Comparison of ENCODE assay signal across 14 cellular contexts in genomic region chr14:67762051-67762450, GRCh38. TPM values are rescaled to one million over a fixed set of nuclear protein-coding genes. Genes with fewer than 3 reads are reported as not detected.
DNase-seq lines count a peak whose midpoint lies in the region; TF ChIP-seq lines count a peak whose summit lies in the region.
"Had no signal": no experiment of that assay in that cellular context is flagged by ENCODE, and none has a peak within 500 bp of the region (broad histone marks: within the 10 kb centered on the region; RNA-seq: fewer than 3 reads in every experiment).

No MANE protein-coding gene starts in this region.

- peak; percentile 11 for DNase-seq in Daoy (ENCODE audit: low read depth)
- peak; percentile 5 for DNase-seq in M059J (ENCODE audit: low read depth)
- DNase-seq in foreskin melanocyte, result peak; percentile 71
- DNase-seq in Ammon's horn (ENCODE audit: low spot score), result no peak
- DNase-seq in spleen, result no peak
- DNase-seq in NCI-H2196 (lab: John Stamatoyannopoulos, UW; ENCODE audit: unreplicated experiment), result no peak
- DNase-seq in cerebellar cortex (ENCODE audit: low spot score), result no peak
- DNase-seq: BE2C; Calu3; CD4-positive, alpha-beta memory T cell; DMS 273 treated with DMSO at 0.1 percent for 48 hours; GOT3 had no signal

- intact Hi-C loops in spleen (cut with DNase I; ENCODE audit: low total_unique reads), result no loop called here

- peaks cover 0 to 26% (median 7%) of the 10 kb centered on the region in 6 donors for H3K4me1 ChIP-seq in spleen
- H3K4me1 ChIP-seq: BE2C, HAP-1 had no signal

- H3K9me3 ChIP-seq in spleen, result no peaks in the 10 kb centered on the region
- H3K9me3 ChIP-seq: BE2C, HAP-1 had no signal

- H3K4me3 ChIP-seq in spleen, result no peak overlapping the region
- H3K4me3 ChIP-seq: HAP-1 had no signal

- H3K27me3 ChIP-seq in spleen (replicated peaks in 1 of 7), result no peaks in the 10 kb centered on the region
- H3K27me3 ChIP-seq: BE2C had no signal

- WGBS in spleen, 5 donors, result 75 to 83% (median 78%) methylated on average over 5 of the region's 5 CpGs

- no peak overlapping the region for H3K27ac ChIP-seq in spleen
- H3K27ac ChIP-seq: C4-2B had no signal

- no peak for TF ChIP-seq POLR2A in spleen (IDR thresholded peaks at IDR 0.05)

- H3K36me3 ChIP-seq in spleen, result peaks cover 0 to 100% (median 76%) of the 10 kb centered on the region in 6 donors

- no peak for TF ChIP-seq CTCF in spleen (IDR thresholded peaks at IDR 0.05 in 8 of 11, conservative IDR thresholded peaks at IDR 0.05 in 3 of 11)

RNA-seq across cellular contexts. Expression of gene ZFYVE26, which starts 54.3 kb away (rescaled TPM):
- total RNA-seq in Daoy (2014; rRNA removed; shearing (Covaris generic)), result 9.0 and 13.9 TPM in 2 replicates
- total RNA-seq in M059J (2014; rRNA removed; shearing (Covaris generic)), result 14.2 and 17.8 TPM in 2 replicates
- total RNA-seq in spleen, result 10 to 100 TPM; 33.0 to 43.5 (median 39.9) TPM
- polyA plus RNA-seq in spleen, result 1 to 10 TPM; 3.6 to 8.0 (median 4.5) TPM

RNA-seq across cellular contexts. Expression of gene RAD51B, which starts 57.5 kb away (rescaled TPM):
- total RNA-seq in Daoy (2014; rRNA removed; shearing (Covaris generic)), result 6.7 and 15.8 TPM in 2 replicates
- total RNA-seq in M059J (2014; rRNA removed; shearing (Covaris generic)), result 19.0 and 21.9 TPM in 2 replicates
- 10 to 100 TPM; 28.5 to 43.7 (median 34.1) TPM for total RNA-seq in spleen
- polyA plus RNA-seq in spleen, result 1 to 10 TPM; 4.2 to 5.0 (median 4.9) TPM

Comparison
In these comparisons a context has a peak if more than half of its experiments do, and no peak if none do; other contexts are left out.
1. DNase-seq: peak in Daoy (single experiment), M059J (single experiment) and foreskin melanocyte (single experiment); none in Ammon's horn (single experiment), spleen (single experiment), NCI-H2196 (single experiment) and cerebellar cortex (single experiment).